In the genomic region with DNA sequence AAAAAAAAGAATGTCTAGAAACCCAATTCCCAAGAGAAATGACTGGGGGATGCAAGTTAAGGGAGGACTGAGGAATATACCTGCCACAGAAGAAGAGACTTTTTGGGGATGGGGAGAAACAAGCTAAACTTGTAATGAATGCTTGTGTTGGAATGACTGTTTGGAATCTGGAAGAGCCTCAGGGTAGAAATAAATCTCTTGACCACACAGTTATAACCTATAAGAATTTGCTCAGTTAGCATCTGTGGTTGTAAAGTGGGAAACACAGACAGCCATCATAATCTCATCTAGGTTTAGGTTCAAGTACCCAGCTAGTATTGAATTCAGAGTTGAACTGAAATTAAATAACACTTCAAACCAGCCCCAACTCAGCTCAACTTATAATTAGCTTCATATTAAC, we compare ENCODE assay signal across 20 cellular contexts.
DNase-seq lines count a peak whose midpoint lies in the region; ATAC-seq and FAIRE-seq lines count a peak whose summit lies in the region.
"Had no signal": no experiment of that assay in that cellular context is flagged by ENCODE, and none has a peak within 500 bp of the region (broad histone marks: within the 10 kb centered on the region; RNA-seq: fewer than 3 reads in every experiment).

No MANE protein-coding gene starts in this region.

- H3K27me3 ChIP-seq in BLaER1 treated with 17β-estradiol and CSF1 and Interleukin-3, amounts not matched to agents 10 nM and 100 nM = no peaks in the 10 kb centered on the region
- H3K27me3 ChIP-seq: BE2C had no signal

- ATAC-seq in GM21390 (IDR thresholded peaks at IDR 0.05; ENCODE audit: unreplicated experiment) (no peak), HG02678 (IDR thresholded peaks at IDR 0.05; ENCODE audit: unreplicated experiment) (no peak), GM19395 (IDR thresholded peaks at IDR 0.05; ENCODE audit: unreplicated experiment) (no peak)

- DNase-seq in A172 (ENCODE audit: low spot score) = peak; percentile 16
- peak; percentile 8 for DNase-seq in HTR-8/SVneo (ENCODE audit: insufficient read length, low spot score)
- DNase-seq in foreskin melanocyte = peak; percentile 22
- DNase-seq in activated T-cell treated with anti-CD3 and anti-CD28 coated beads, Interleukin-2, amount 50 U/mL, for 48 hours = no peak
- DNase-seq: ACHN; BE2C; CD4-positive, alpha-beta memory T cell; DMS153; DMS79; GDM1; GM23248; H7 had no signal

- peak overlapping the region in 6 of 11 experiments; percentile 69 to 82 (median 80); a peak in 8 of 22 replicates for H3K9ac ChIP-seq in BLaER1 treated with 17β-estradiol and CSF1 and Interleukin-3, amounts not matched to agents 10 nM and 100 nM
- H3K9ac ChIP-seq: GM23248, KMS-11 had no signal

- H4K20me1 ChIP-seq in BLaER1 treated with 17β-estradiol and CSF1 and Interleukin-3, amounts not matched to agents 10 nM and 100 nM = no peaks in the 10 kb centered on the region

- no peaks in the 10 kb centered on the region for H3K36me3 ChIP-seq in BLaER1 treated with 17β-estradiol and CSF1 and Interleukin-3, amounts not matched to agents 10 nM and 100 nM
- H3K36me3 ChIP-seq: BE2C had no signal

- peaks cover 0 to 11% (median 8%) of the 10 kb centered on the region in 11 experiments; a peak in 14 of 22 replicates for H3K9me3 ChIP-seq in BLaER1 treated with 17β-estradiol and CSF1 and Interleukin-3, amounts not matched to agents 10 nM and 100 nM (replicated peaks in 1 of 11)
- H3K9me3 ChIP-seq: BE2C had no signal

- H3K4me1 ChIP-seq in BLaER1 treated with 17β-estradiol and CSF1 and Interleukin-3, amounts not matched to agents 10 nM and 100 nM = peaks cover 35 to 61% (median 42%) of the 10 kb centered on the region in 10 experiments

- peak overlapping the region in 8 of 11 experiments; percentile 88 to 98 (median 95); a peak in 17 of 22 replicates for H3K27ac ChIP-seq in BLaER1 treated with 17β-estradiol and CSF1 and Interleukin-3, amounts not matched to agents 10 nM and 100 nM
- H3K27ac ChIP-seq: GM23248, KMS-11 had no signal

- H3K4me3 ChIP-seq in BLaER1 treated with 17β-estradiol and CSF1 and Interleukin-3, amounts not matched to agents 10 nM and 100 nM = no peak overlapping the region
- H3K4me3 ChIP-seq: GM23248 had no signal

- FAIRE-seq in HTR-8/SVneo (lab: Jason Lieb, UNC) = no peak
- FAIRE-seq: A204.1, GM12892, GM18507 had no signal

- H3K4me2 ChIP-seq in BLaER1 treated with 17β-estradiol and CSF1 and Interleukin-3, amounts not matched to agents 10 nM and 100 nM = peak overlapping the region in 6 of 11 experiments; percentile 59 to 82 (median 72); a peak in 11 of 22 replicates
- H3K4me2 ChIP-seq: KMS-11 had no signal

Comparison
In these comparisons a context has a peak if more than half of its experiments do, and no peak if none do; other contexts are left out.
1. DNase-seq: peak in A172 (single experiment), HTR-8/SVneo (single experiment) and foreskin melanocyte (single experiment); none in activated T-cell treated with anti-CD3 and anti-CD28 coated beads, Interleukin-2, amount 50 U/mL, for 48 hours (0 of 2).